ENCODE assay signal across 22 cellular contexts in genomic region chr3:32646761-32647160, GRCh38. TPM values are rescaled to one million over a fixed set of nuclear protein-coding genes. Genes with fewer than 3 reads are reported as not detected.
DNase-seq lines count a peak whose midpoint lies in the region; FAIRE-seq and TF ChIP-seq lines count a peak whose summit lies in the region.
"Had no signal": no experiment of that assay in that cellular context is flagged by ENCODE, and none has a peak within 500 bp of the region (broad histone marks: within the 10 kb centered on the region; RNA-seq: fewer than 3 reads in every experiment).

No MANE protein-coding gene starts in this region.

- CTCF ChIA-PET in activated naive CD4-positive, alpha-beta T cell treated with anti-CD3 and anti-CD28 coated beads, Interleukin-2, amount 10 ng/mL, durations not matched to agents 7 days and 5 days (lab: Charles Lee) = no interaction called here

- WGBS in GM23248 (ENCODE audit: low coverage in 1 of 2, low lambda C conversion rate in 2 of 2, missing lambda C conversion rate in 2 of 2), 2 experiments = 10 to 17% methylated on average over 1 of the region's 1 CpG

- H3K9me3 Mint-ChIP-seq in activated naive CD4-positive, alpha-beta T cell treated with anti-CD3 and anti-CD28 coated beads, Interleukin-2, amount 10 ng/mL, durations not matched to agents 7 days and 5 days = no peaks in the 10 kb centered on the region
- H3K9me3 Mint-ChIP-seq: CD4-positive, alpha-beta T cell had no signal

- no peaks in the 10 kb centered on the region for H3F3A ChIP-seq in GM23248 (ENCODE audit: insufficient read depth)

- H3K4me1 Mint-ChIP-seq in activated naive CD4-positive, alpha-beta T cell treated with anti-CD3 and anti-CD28 coated beads, Interleukin-2, amount 10 ng/mL, durations not matched to agents 7 days and 5 days = no peaks in the 10 kb centered on the region

- in situ Hi-C loops in GM23248 (cut with MboI) = no loop called here

- H3K79me2 ChIP-seq in GM23248 (ENCODE audit: insufficient read depth) = no peaks in the 10 kb centered on the region

- H2AFZ ChIP-seq in GM23248 = no peak overlapping the region

- no peaks in the 10 kb centered on the region for H3K36me3 ChIP-seq in GM23248 (ENCODE audit: low read depth)
- H3K36me3 ChIP-seq in adipocyte (ENCODE audit: control insufficient read depth, insufficient read depth, low read length, severe bottlenecking) = no peaks in the 10 kb centered on the region
- H3K36me3 ChIP-seq: BE2C had no signal

- no peak overlapping the region for H3K9ac ChIP-seq in GM23248
- no peak overlapping the region for H3K9ac ChIP-seq in adipocyte (ENCODE audit: low read length)

- no peaks in the 10 kb centered on the region for H3K36me3 Mint-ChIP-seq in activated naive CD4-positive, alpha-beta T cell treated with anti-CD3 and anti-CD28 coated beads, Interleukin-2, amount 10 ng/mL, durations not matched to agents 7 days and 5 days

- H3K4me3 ChIP-seq in AG09309 (ENCODE audit: control insufficient read depth, low read depth, low read length) (no peak overlapping the region), GM23248 (no peak overlapping the region), adipocyte (ENCODE audit: low read length) (no peak overlapping the region), fibroblast of villous mesenchyme (ENCODE audit: low read depth, low read length) (no peak overlapping the region)
- H3K4me3 ChIP-seq: A549 had no signal

- no peaks in the 10 kb centered on the region for H3K9me2 ChIP-seq in GM23248 (ENCODE audit: insufficient read depth)

- H3K27ac ChIP-seq in GM23248 = no peak overlapping the region
- H3K27ac ChIP-seq: A549, RWPE1 had no signal

- H4K20me1 ChIP-seq in GM23248 (ENCODE audit: insufficient read depth) = no peaks in the 10 kb centered on the region

- no peak overlapping the region for H3K4me3 Mint-ChIP-seq in activated naive CD4-positive, alpha-beta T cell treated with anti-CD3 and anti-CD28 coated beads, Interleukin-2, amount 10 ng/mL, durations not matched to agents 7 days and 5 days
- H3K4me3 Mint-ChIP-seq: CD4-positive, alpha-beta T cell had no signal

- FAIRE-seq in GM19239 (lab: Jason Lieb, UNC) = no peak
- FAIRE-seq: A549, GM12892 had no signal

- H3K27ac Mint-ChIP-seq in activated naive CD4-positive, alpha-beta T cell treated with anti-CD3 and anti-CD28 coated beads, Interleukin-2, amount 10 ng/mL, durations not matched to agents 7 days and 5 days = no peak overlapping the region
- H3K27ac Mint-ChIP-seq: CD4-positive, alpha-beta T cell had no signal

- DNase-seq in AG09309 (ENCODE audit: low read depth) (peak; percentile 13), GM23248 (peak; percentile 21), adipocyte (ENCODE audit: low read depth) (peak; percentile 82), fibroblast of villous mesenchyme (ENCODE audit: low read depth) (peak; percentile 13), NCI-H2196 treated with DMSO at 0.1 percent for 48 hours (lab: John Stamatoyannopoulos, UW; ENCODE audit: unreplicated experiment) (no peak), NCI-H748 (lab: John Stamatoyannopoulos, UW; ENCODE audit: unreplicated experiment) (no peak), GM19239 (ENCODE audit: insufficient read length, low spot score) (no peak)
- DNase-seq in activated naive CD4-positive, alpha-beta T cell treated with anti-CD3 and anti-CD28 coated beads, Interleukin-2, amount 10 ng/mL, durations not matched to agents 7 days and 5 days = no peak
- DNase-seq: BE2C; Caco-2; CD4-positive, alpha-beta T cell; H7; KG1; NCI-H1105 treated with DMSO at 0.1 percent for 48 hours; NCI-H1694 treated with DMSO at 0.1 percent for 48 hours; NCI-H510A; NCI-H82; PC-3; SIG-M5 had no signal

- no peak overlapping the region for H3K4me2 ChIP-seq in GM23248 (ENCODE audit: unreplicated experiment)
- H3K4me2 ChIP-seq: A549 had no signal

- no peaks in the 10 kb centered on the region for H3K27me3 ChIP-seq in GM23248 (replicated peaks; ENCODE audit: insufficient read depth)
- H3K27me3 ChIP-seq in adipocyte (replicated peaks; ENCODE audit: control insufficient read depth, insufficient read depth, low read length) = peaks cover 3% of the 10 kb centered on the region
- H3K27me3 ChIP-seq: BE2C had no signal

- no peak for TF ChIP-seq CTCF in AG09309 (IDR thresholded peaks at IDR 0.05; ENCODE audit: control insufficient read depth, insufficient read depth, low read depth, low read length, missing control alignments)
- no peak for TF ChIP-seq CTCF in fibroblast of villous mesenchyme (IDR thresholded peaks at IDR 0.05; ENCODE audit: insufficient read depth, low read depth, low read length)

- H3K27me3 Mint-ChIP-seq in activated naive CD4-positive, alpha-beta T cell treated with anti-CD3 and anti-CD28 coated beads, Interleukin-2, amount 10 ng/mL, durations not matched to agents 7 days and 5 days = peaks cover 3% of the 10 kb centered on the region
- H3K27me3 Mint-ChIP-seq: CD4-positive, alpha-beta T cell had no signal

- H3K4me1 ChIP-seq in GM23248 (ENCODE audit: insufficient read depth) = no peaks in the 10 kb centered on the region
- H3K4me1 ChIP-seq in adipocyte (ENCODE audit: control insufficient read depth, insufficient read depth, low read length) = no peaks in the 10 kb centered on the region
- H3K4me1 ChIP-seq: A549, BE2C had no signal

- H3K9me3 ChIP-seq in GM23248 (ENCODE audit: low read depth) (no peaks in the 10 kb centered on the region), adipocyte (ENCODE audit: control insufficient read depth, low read length) (no peaks in the 10 kb centered on the region)
- H3K9me3 ChIP-seq: A549, BE2C, Caco-2 had no signal

RNA-seq across cellular contexts. Expression of gene CNOT10, which starts 38.2 kb away (rescaled TPM):
- total RNA-seq in GM23248 (2014; rRNA removed; shearing (Covaris generic)) = 13.0 and 19.5 TPM in 2 replicates
- polyA plus RNA-seq in GM23248 (2016; fragmentation: Nextera tagmentation; extraction: Ambion mirVana) = 15.2 and 18.3 TPM in 2 replicates
- 28.7 and 31.1 TPM in 2 replicates for total RNA-seq in fibroblast of villous mesenchyme

Comparison
In these comparisons a context has a peak if more than half of its experiments do, and no peak if none do; other contexts are left out.
1. DNase-seq: peak in AG09309 (single experiment), GM23248 (single experiment), adipocyte (single experiment) and fibroblast of villous mesenchyme (single experiment); none in activated naive CD4-positive, alpha-beta T cell treated with anti-CD3 and anti-CD28 coated beads, Interleukin-2, amount 10 ng/mL, durations not matched to agents 7 days and 5 days (single experiment), NCI-H2196 treated with DMSO at 0.1 percent for 48 hours (single experiment), NCI-H748 (single experiment) and GM19239 (single experiment).